ENCODE assay signal across 9 cellular contexts in the genomic region with DNA sequence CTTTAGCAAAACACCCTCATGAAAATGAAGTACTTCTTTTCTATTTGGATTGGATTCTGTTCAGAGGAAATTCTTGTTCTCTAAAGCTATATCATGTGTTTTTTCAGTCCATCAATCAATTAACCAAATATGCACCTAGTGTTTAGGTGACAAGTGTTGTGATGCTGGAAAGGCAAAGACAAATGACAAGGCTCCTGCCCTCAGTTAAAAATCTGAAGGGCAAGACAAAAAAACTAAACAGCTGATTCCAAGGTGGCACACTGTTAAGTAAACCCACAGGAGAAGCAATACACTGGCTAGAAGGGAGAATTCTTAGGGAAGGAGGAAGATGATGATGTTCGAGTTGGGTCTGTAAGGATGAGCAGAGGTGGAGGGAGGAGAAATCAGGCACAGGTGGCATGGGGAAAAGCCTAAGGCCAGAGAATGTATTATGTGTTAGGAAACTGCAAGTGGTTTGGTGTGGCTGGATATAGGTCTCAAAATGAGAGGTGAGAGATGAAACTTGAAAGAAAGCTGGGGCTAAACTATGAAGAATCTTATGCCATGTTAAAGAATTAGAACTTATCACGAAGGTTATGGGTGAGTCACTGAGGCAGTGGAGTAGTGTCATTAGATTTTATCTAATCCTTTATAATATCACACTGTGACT. TPM values are rescaled to one million over a fixed set of nuclear protein-coding genes. Genes with fewer than 3 reads are reported as not detected.
A peak's percentile ranks its signal among the peaks of the same experiment; 100 is the strongest.
DNase-seq lines count a peak whose midpoint lies in the region; ATAC-seq lines count a peak whose summit lies in the region.
"Had no signal": no experiment of that assay in that cellular context is flagged by ENCODE, and none has a peak within 500 bp of the region (broad histone marks: within the 10 kb centered on the region; RNA-seq: fewer than 3 reads in every experiment).

No MANE protein-coding gene starts in this region.

- H2AFZ ChIP-seq in Karpas-422 (ENCODE audit: low read length) = no peak overlapping the region

- H3K36me3 ChIP-seq in Karpas-422 (ENCODE audit: insufficient read depth, low read length) = no peaks in the 10 kb centered on the region
- H3K36me3 ChIP-seq: neutrophil had no signal

- H4K20me1 ChIP-seq in Karpas-422 (ENCODE audit: insufficient read depth, low read depth, low read length) = no peaks in the 10 kb centered on the region

- H3K27ac ChIP-seq in Karpas-422 (ENCODE audit: low read length) = no peak overlapping the region
- H3K27ac ChIP-seq: neutrophil had no signal

- H3K9me2 ChIP-seq in Karpas-422 (replicated peaks; ENCODE audit: insufficient read depth, low read length) = no peaks in the 10 kb centered on the region

- H3K27me3 ChIP-seq in Karpas-422 (ENCODE audit: low read length) = no peaks in the 10 kb centered on the region
- H3K27me3 ChIP-seq: neutrophil had no signal

- H3K4me3 ChIP-seq in Karpas-422 (ENCODE audit: low read length) = no peak overlapping the region

- H3K4me1 ChIP-seq in Karpas-422 (ENCODE audit: low read length) = peaks cover 11% of the 10 kb centered on the region

- peak overlapping the region; percentile 13 for H3K4me2 ChIP-seq in Karpas-422 (ENCODE audit: low read depth, low read length, poor library complexity, severe bottlenecking)

- no peaks in the 10 kb centered on the region for H3K79me2 ChIP-seq in Karpas-422 (ENCODE audit: low read length)

- H3K9ac ChIP-seq in Karpas-422 (ENCODE audit: low read length) = no peak overlapping the region

- no peaks in the 10 kb centered on the region for H3K9me3 ChIP-seq in Karpas-422 (ENCODE audit: low read length)
- H3K9me3 ChIP-seq: neutrophil had no signal

- ATAC-seq in GM18508 (IDR thresholded peaks at IDR 0.05; ENCODE audit: insufficient read depth, unreplicated experiment) (peak; percentile 54), GM21723 (IDR thresholded peaks at IDR 0.05; ENCODE audit: unreplicated experiment) (peak; percentile 65)

- DNase-seq in Karpas-422 (no peak), foreskin melanocyte (peak; percentile 25), NCI-H187 (lab: John Stamatoyannopoulos, UW) (no peak), NCI-H1694 treated with DMSO at 0.1 percent for 48 hours (lab: John Stamatoyannopoulos, UW) (no peak), midbrain (lab: John Stamatoyannopoulos, UW) (no peak)
- no peak for DNase-seq in activated effector memory CD4-positive, alpha-beta T cell treated with anti-CD3 and anti-CD28 coated beads, Interleukin-2, amount 50 U/mL, for 16 hours

RNA-seq across cellular contexts. Expression of gene GFI1, which starts 51.8 kb away (rescaled TPM):
- total RNA-seq in Karpas-422 (2014; rRNA removed; shearing (Covaris generic); ENCODE audit: low replicate concordance) = 10.2 and 10.8 TPM in 2 replicates
